In genomic region chr5:168433982-168434381, GRCh38 we compare ENCODE assay signal across 19 cellular contexts. TPM values are rescaled to one million over a fixed set of nuclear protein-coding genes. Genes with fewer than 3 reads are reported as not detected.
DNase-seq lines count a peak whose midpoint lies in the region; ATAC-seq and TF ChIP-seq lines count a peak whose summit lies in the region.
"Had no signal": no experiment of that assay in that cellular context is flagged by ENCODE, and none has a peak within 500 bp of the region (broad histone marks: within the 10 kb centered on the region; RNA-seq: fewer than 3 reads in every experiment).

No MANE protein-coding gene starts in this region.

- ATAC-seq in esophagus mucosa: no peak
- ATAC-seq: naive thymus-derived CD4-positive, alpha-beta T cell had no signal

- DNase-seq in NCI-H69 (lab: John Stamatoyannopoulos, UW) (peak; percentile 75), cardiac fibroblast (ENCODE audit: low read depth in 2 of 2) (peak; percentile 9 to 13), islet precursor cell (peak; percentile 84), substantia nigra (lab: John Stamatoyannopoulos, UW) (peak in 31 of 49 donors; percentile 4 to 67 (median 37)), SIG-M5 (lab: John Stamatoyannopoulos, UW) (no peak)
- no peak for DNase-seq in effector CD4-positive, alpha-beta T cell
- DNase-seq: activated CD4-positive, CD25-positive, alpha-beta regulatory T cell; DMS79; esophagus squamous epithelium; left ventricle myocardium inferior; naive thymus-derived CD4-positive, alpha-beta T cell; NCI-H1694 treated with DMSO at 0.1 percent for 48 hours; NCI-H524 treated with DMSO at 0.1 percent for 48 hours; right lobe of liver; stimulated activated CD4-positive, alpha-beta T cell treated with anti-CD3 and anti-CD28 coated beads, Interleukin-2, amount 100 ng/mL, for 24 hours; T-helper 1 cell had no signal

- H3K27ac ChIP-seq in substantia nigra (ENCODE audit: low read depth, low read length, poor library complexity, severe bottlenecking): no peak overlapping the region
- H3K27ac ChIP-seq: adrenal gland, coronary artery, esophagus squamous epithelium, left ventricle myocardium inferior, right lobe of liver had no signal

- no peak overlapping the region for H3K4me3 ChIP-seq in cardiac fibroblast (replicated peaks in 1 of 2; ENCODE audit: low read depth in 2 of 2, low read length in 2 of 2)
- H3K4me3 ChIP-seq: adrenal gland, coronary artery, esophagus squamous epithelium, left ventricle myocardium inferior, right lobe of liver had no signal

- no peak for TF ChIP-seq CTCF in cardiac fibroblast (IDR thresholded peaks at IDR 0.05; ENCODE audit: low read depth, low read length)

RNA-seq across cellular contexts. Expression of gene RARS1, which starts 52.3 kb away (rescaled TPM):
- total RNA-seq in esophagus mucosa: 73.4 TPM

Comparison
In these comparisons a context has a peak if more than half of its experiments do, and no peak if none do; other contexts are left out.
1. DNase-seq: peak in NCI-H69 (single experiment), cardiac fibroblast (2 of 2), islet precursor cell (single experiment) and substantia nigra (31 of 49); none in SIG-M5 (single experiment) and effector CD4-positive, alpha-beta T cell (single experiment).